ENCODE assay signal across 32 cellular contexts in genomic region chr7:137825489-137825888, GRCh38. TPM values are rescaled to one million over a fixed set of nuclear protein-coding genes. Genes with fewer than 3 reads are reported as not detected.
"Had no signal": no experiment of that assay in that cellular context is flagged by ENCODE, and none has a peak within 500 bp of the region (broad histone marks: within the 10 kb centered on the region; RNA-seq: fewer than 3 reads in every experiment).

No MANE protein-coding gene starts in this region.

- H3K27me3 ChIP-seq: adrenal gland, breast epithelium, dorsolateral prefrontal cortex had no signal

- H3K9me3 ChIP-seq: adrenal gland, breast epithelium had no signal

- H3K36me3 Mint-ChIP-seq: activated CD4-positive, alpha-beta memory T cell treated with anti-CD3 and anti-CD28 coated beads for 36 hours; activated CD8-positive, alpha-beta memory T cell treated with anti-CD3 and anti-CD28 coated beads, Interleukin-2, amount 10 ng/mL, durations not matched to agents 7 days and 5 days; activated naive CD4-positive, alpha-beta T cell treated with anti-CD3 and anti-CD28 coated beads, Interleukin-2, amount 50 U/mL, for 24 hours; activated naive CD8-positive, alpha-beta T cell treated with anti-CD3 and anti-CD28 coated beads for 36 hours had no signal

- FAIRE-seq: frontal cortex had no signal

- DNase-seq: activated CD4-positive, alpha-beta memory T cell treated with anti-CD3 and anti-CD28 coated beads for 36 hours; activated CD4-positive, alpha-beta T cell treated with anti-CD3 and anti-CD28 coated beads for 36 hours; activated CD4-positive, alpha-beta T cell treated with anti-CD3 and anti-CD28 coated beads, Interleukin-2, amount 10 ng/mL, durations not matched to agents 24 days and 14 days; activated CD4-positive, CD25-positive, alpha-beta regulatory T cell; activated CD4-positive, CD25-positive, alpha-beta regulatory T cell treated with anti-CD3 and anti-CD28 coated beads, Interleukin-2, amount 50 U/mL, for 72 hours; activated CD8-positive, alpha-beta memory T cell treated with anti-CD3 and anti-CD28 coated beads, Interleukin-2, amount 10 ng/mL, durations not matched to agents 7 days and 5 days; activated CD8-positive, alpha-beta memory T cell treated with anti-CD3 and anti-CD28 coated beads, Interleukin-2, amount 50 U/mL, for 4 hours; activated CD8-positive, alpha-beta T cell treated with anti-CD3 and anti-CD28 coated beads, Interleukin-2, amount 10 ng/mL, durations not matched to agents 7 days and 5 days; activated effector memory CD4-positive, alpha-beta T cell treated with anti-CD3 and anti-CD28 coated beads, Interleukin-2, amount 50 U/mL, for 16 hours; activated naive CD4-positive, alpha-beta T cell treated with anti-CD3 and anti-CD28 coated beads for 36 hours; activated naive CD8-positive, alpha-beta T cell treated with anti-CD3 and anti-CD28 coated beads for 36 hours; activated naive CD8-positive, alpha-beta T cell treated with anti-CD3 and anti-CD28 coated beads, Interleukin-2, amount 50 U/mL, for 24 hours; activated T-cell treated with anti-CD3 and anti-CD28 coated beads, Interleukin-2, amount 50 U/mL, for 1 hour; activated T-cell treated with anti-CD3 and anti-CD28 coated beads, Interleukin-2, amount 50 U/mL, for 48 hours; adrenal gland; amygdala; aorta; dorsolateral prefrontal cortex; effector memory CD4-positive, alpha-beta T cell; endodermal cell; foreskin fibroblast; T-helper 2 cell had no signal

- H3K4me3 ChIP-seq: adrenal gland, breast epithelium, coronary artery, dorsolateral prefrontal cortex had no signal

- H3K27me3 Mint-ChIP-seq: brain had no signal

- ATAC-seq: activated CD4-positive, alpha-beta T cell treated with anti-CD3 and anti-CD28 coated beads for 36 hours; activated CD8-positive, alpha-beta memory T cell treated with anti-CD3 and anti-CD28 coated beads, Interleukin-2, amount 10 ng/mL, durations not matched to agents 7 days and 5 days; activated CD8-positive, alpha-beta T cell treated with anti-CD3 and anti-CD28 coated beads, Interleukin-2, amount 10 ng/mL, durations not matched to agents 7 days and 5 days; activated naive CD8-positive, alpha-beta T cell treated with anti-CD3 and anti-CD28 coated beads, Interleukin-2, amount 50 U/mL, for 24 hours; esophagus mucosa had no signal

- H3K4me1 Mint-ChIP-seq: activated CD4-positive, alpha-beta T cell treated with anti-CD3 and anti-CD28 coated beads for 36 hours; activated CD4-positive, alpha-beta T cell treated with anti-CD3 and anti-CD28 coated beads, Interleukin-2, amount 10 ng/mL, durations not matched to agents 24 days and 14 days; activated CD8-positive, alpha-beta memory T cell treated with anti-CD3 and anti-CD28 coated beads, Interleukin-2, amount 10 ng/mL, durations not matched to agents 7 days and 5 days; activated naive CD4-positive, alpha-beta T cell treated with anti-CD3 and anti-CD28 coated beads, Interleukin-2, amount 50 U/mL, for 24 hours; activated naive CD8-positive, alpha-beta T cell treated with anti-CD3 and anti-CD28 coated beads for 36 hours; activated naive CD8-positive, alpha-beta T cell treated with anti-CD3 and anti-CD28 coated beads, Interleukin-2, amount 50 U/mL, for 24 hours; central memory CD8-positive, alpha-beta T cell had no signal

- H3K27ac Mint-ChIP-seq: activated CD4-positive, alpha-beta memory T cell treated with anti-CD3 and anti-CD28 coated beads for 36 hours; activated CD4-positive, alpha-beta T cell treated with anti-CD3 and anti-CD28 coated beads for 36 hours; activated CD4-positive, alpha-beta T cell treated with anti-CD3 and anti-CD28 coated beads, Interleukin-2, amount 10 ng/mL, durations not matched to agents 24 days and 14 days; activated CD8-positive, alpha-beta memory T cell treated with anti-CD3 and anti-CD28 coated beads, Interleukin-2, amount 10 ng/mL, durations not matched to agents 7 days and 5 days; activated CD8-positive, alpha-beta T cell treated with anti-CD3 and anti-CD28 coated beads, Interleukin-2, amount 10 ng/mL, durations not matched to agents 7 days and 5 days; activated naive CD4-positive, alpha-beta T cell treated with anti-CD3 and anti-CD28 coated beads for 36 hours; activated naive CD4-positive, alpha-beta T cell treated with anti-CD3 and anti-CD28 coated beads, Interleukin-2, amount 50 U/mL, for 24 hours; activated naive CD8-positive, alpha-beta T cell treated with anti-CD3 and anti-CD28 coated beads for 36 hours; activated naive CD8-positive, alpha-beta T cell treated with anti-CD3 and anti-CD28 coated beads, Interleukin-2, amount 50 U/mL, for 24 hours; activated T-helper 1 cell treated with anti-CD3 and anti-CD28 coated beads, Interleukin-12 subunit alpha, Interleukin-12 subunit beta, Interleukin-2, Interleukin-4 antibody, amounts not matched to agents 30 ng/mL and 10 ng/mL and 1 ng/mL, durations not matched to agents 14 hours and 24 hours and 36 hours; activated T-helper 2 cell treated with anti-CD3 and anti-CD28 coated beads, Interferon-gamma antibody, Interleukin-2, Interleukin-4, amounts not matched to agents 10 μg/mL and 5 μg/mL and 100 μg/mL, durations not matched to agents 14 hours and 24 hours and 36 hours; dendritic cell treated with granulocyte-macrophage colony-stimulating factor and Interleukin-4, amounts not matched to agents 40 ng/mL and 50 ng/mL, for 4 days; endodermal cell had no signal

- H3K4me3 Mint-ChIP-seq: activated CD4-positive, alpha-beta memory T cell treated with anti-CD3 and anti-CD28 coated beads for 36 hours; activated CD4-positive, alpha-beta T cell treated with anti-CD3 and anti-CD28 coated beads for 36 hours; activated CD4-positive, alpha-beta T cell treated with anti-CD3 and anti-CD28 coated beads, Interleukin-2, amount 10 ng/mL, durations not matched to agents 24 days and 14 days; activated CD8-positive, alpha-beta memory T cell treated with anti-CD3 and anti-CD28 coated beads, Interleukin-2, amount 10 ng/mL, durations not matched to agents 7 days and 5 days; activated CD8-positive, alpha-beta T cell treated with anti-CD3 and anti-CD28 coated beads, Interleukin-2, amount 10 ng/mL, durations not matched to agents 7 days and 5 days; activated naive CD4-positive, alpha-beta T cell treated with anti-CD3 and anti-CD28 coated beads for 36 hours; activated naive CD4-positive, alpha-beta T cell treated with anti-CD3 and anti-CD28 coated beads, Interleukin-2, amount 50 U/mL, for 24 hours; activated naive CD8-positive, alpha-beta T cell treated with anti-CD3 and anti-CD28 coated beads for 36 hours; activated naive CD8-positive, alpha-beta T cell treated with anti-CD3 and anti-CD28 coated beads, Interleukin-2, amount 50 U/mL, for 24 hours; activated T-helper 1 cell treated with anti-CD3 and anti-CD28 coated beads, Interleukin-12 subunit alpha, Interleukin-12 subunit beta, Interleukin-2, Interleukin-4 antibody, amounts not matched to agents 30 ng/mL and 10 ng/mL and 1 ng/mL, durations not matched to agents 14 hours and 24 hours and 36 hours; brain; central memory CD8-positive, alpha-beta T cell; dendritic cell treated with granulocyte-macrophage colony-stimulating factor and Interleukin-4, amounts not matched to agents 40 ng/mL and 50 ng/mL, for 4 days; endodermal cell had no signal

- H3K4me1 ChIP-seq: adrenal gland, breast epithelium had no signal

- H3K9me3 Mint-ChIP-seq: activated CD4-positive, alpha-beta memory T cell treated with anti-CD3 and anti-CD28 coated beads for 36 hours; activated CD4-positive, alpha-beta T cell treated with anti-CD3 and anti-CD28 coated beads, Interleukin-2, amount 10 ng/mL, durations not matched to agents 24 days and 14 days; activated naive CD8-positive, alpha-beta T cell treated with anti-CD3 and anti-CD28 coated beads for 36 hours; activated naive CD8-positive, alpha-beta T cell treated with anti-CD3 and anti-CD28 coated beads, Interleukin-2, amount 50 U/mL, for 24 hours; activated T-helper 2 cell treated with anti-CD3 and anti-CD28 coated beads, Interferon-gamma antibody, Interleukin-2, Interleukin-4, amounts not matched to agents 10 μg/mL and 5 μg/mL and 100 μg/mL, durations not matched to agents 14 hours and 24 hours and 36 hours; central memory CD8-positive, alpha-beta T cell; dendritic cell treated with granulocyte-macrophage colony-stimulating factor and Interleukin-4, amounts not matched to agents 40 ng/mL and 50 ng/mL, for 4 days had no signal

- H3K36me3 ChIP-seq: adrenal gland, breast epithelium had no signal

- H3K27ac ChIP-seq: adrenal gland, breast epithelium, coronary artery, dorsolateral prefrontal cortex had no signal

RNA-seq across cellular contexts. Expression of gene DGKI, which starts 21.3 kb away (rescaled TPM):
- total RNA-seq: activated CD8-positive, alpha-beta T cell treated with anti-CD3 and anti-CD28 coated beads, Interleukin-2, amount 10 ng/mL, durations not matched to agents 7 days and 5 days had no signal
